Comparison of ENCODE assay signal across 8 cellular contexts in the genomic region with DNA sequence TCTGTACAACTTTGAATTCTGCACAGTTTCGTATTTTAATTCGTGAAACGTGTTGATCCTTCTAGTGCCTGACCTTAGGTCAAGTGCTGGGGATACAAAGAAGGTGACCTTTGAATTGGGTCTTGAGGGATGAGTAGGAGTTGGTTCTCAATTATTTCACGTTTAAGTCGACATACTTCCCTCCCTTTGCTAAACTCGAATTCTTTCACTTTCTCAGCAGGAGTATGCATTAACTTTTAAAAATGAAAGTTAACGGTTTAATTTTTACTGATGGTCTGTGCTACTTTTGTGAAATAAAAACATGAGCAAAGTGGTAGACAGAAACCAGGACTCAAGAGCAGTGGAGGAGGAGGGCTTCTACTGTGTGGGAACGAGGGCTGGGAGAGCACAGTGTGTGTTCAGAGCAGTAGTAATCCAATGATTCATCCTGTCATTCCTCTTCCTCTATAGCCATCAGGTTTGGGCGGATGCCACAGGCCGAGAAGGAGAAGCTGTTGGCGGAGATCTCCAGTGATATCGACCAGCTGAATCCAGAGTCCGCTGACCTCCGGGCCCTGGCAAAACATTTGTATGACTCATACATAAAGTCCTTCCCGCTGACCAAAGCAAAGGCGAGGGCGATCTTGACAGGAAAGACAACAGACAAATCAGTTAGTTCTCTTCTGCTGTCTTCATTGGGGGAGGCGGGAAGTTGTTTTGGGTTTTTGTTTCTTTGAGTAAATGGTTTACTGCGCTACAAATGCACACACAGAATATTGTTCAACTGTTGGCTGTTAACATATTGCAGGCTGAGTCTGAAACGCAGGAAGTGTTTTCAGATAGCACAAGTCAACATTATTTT.
DNase-seq lines count a peak whose midpoint lies in the region; ATAC-seq and TF ChIP-seq lines count a peak whose summit lies in the region.

No MANE protein-coding gene starts in this region.

- peaks cover 0 to 13% (median under 1%) of the 10 kb centered on the region in 4 donors for H3K4me1 ChIP-seq in Peyer's patch

- POLR2A ChIA-PET in GM10248 (lab: Yijun Ruan, JAX) = no interaction called here

- ATAC-seq in GM21526 (IDR thresholded peaks at IDR 0.05; ENCODE audit: low FRiP score, unreplicated experiment) = no peak

- H3K27ac ChIP-seq in C4-2B (peak overlapping the region; percentile 33; the same call in 1 of the 2 replicates), Peyer's patch (peak overlapping the region in 3 of 4 donors; percentile 23 to 70 (median 69))

- no peak overlapping the region for H3K4me3 ChIP-seq in Peyer's patch

- H3K9me3 ChIP-seq in Peyer's patch = no peaks in the 10 kb centered on the region

- CTCF ChIA-PET in GM10248 (lab: Yijun Ruan, JAX) = interaction anchor here (1.3 kb wide), 1 partner anchor 21 kb away, joined by 3 read pairs; no protein-coding TSS in a partner anchor

- peak; percentile 20 to 91 (median 86) for DNase-seq in Peyer's patch
- peak; percentile 6 for DNase-seq in fibroblast of peridontal ligament (ENCODE audit: extremely low read depth)
- DNase-seq in non-pigmented ciliary epithelial cell (ENCODE audit: low read depth) = peak; percentile 96
- DNase-seq in GM10248 (ENCODE audit: extremely low spot score) = no peak
- DNase-seq in NCI-H446 treated with DMSO at 0.1 percent for 48 hours (lab: John Stamatoyannopoulos, UW) = no peak
- no peak for DNase-seq in NCI-H526 treated with DMSO at 0.1 percent for 48 hours (lab: John Stamatoyannopoulos, UW)

- H3K27me3 ChIP-seq in Peyer's patch = no peaks in the 10 kb centered on the region

- H3K36me3 ChIP-seq in Peyer's patch = no peaks in the 10 kb centered on the region

- TF ChIP-seq CTCF in C4-2B (conservative IDR thresholded peaks at IDR 0.05) (no peak), Peyer's patch (IDR thresholded peaks at IDR 0.05) (no peak), GM10248 (IDR thresholded peaks at IDR 0.05; ENCODE audit: control extremely low read depth, extremely low read depth, low read depth, missing control alignments) (no peak)

- peak in 1 of 2 donors; percentile 10 for TF ChIP-seq POLR2A in Peyer's patch (IDR thresholded peaks at IDR 0.05)

Comparison
In these comparisons a context has a peak if more than half of its experiments do, and no peak if none do; other contexts are left out.
1. DNase-seq: peak in Peyer's patch (3 of 3), fibroblast of peridontal ligament (single experiment) and non-pigmented ciliary epithelial cell (single experiment); none in GM10248 (single experiment), NCI-H446 treated with DMSO at 0.1 percent for 48 hours (single experiment) and NCI-H526 treated with DMSO at 0.1 percent for 48 hours (single experiment).